ENCODE assay signal across 9 cellular contexts in the genomic region with DNA sequence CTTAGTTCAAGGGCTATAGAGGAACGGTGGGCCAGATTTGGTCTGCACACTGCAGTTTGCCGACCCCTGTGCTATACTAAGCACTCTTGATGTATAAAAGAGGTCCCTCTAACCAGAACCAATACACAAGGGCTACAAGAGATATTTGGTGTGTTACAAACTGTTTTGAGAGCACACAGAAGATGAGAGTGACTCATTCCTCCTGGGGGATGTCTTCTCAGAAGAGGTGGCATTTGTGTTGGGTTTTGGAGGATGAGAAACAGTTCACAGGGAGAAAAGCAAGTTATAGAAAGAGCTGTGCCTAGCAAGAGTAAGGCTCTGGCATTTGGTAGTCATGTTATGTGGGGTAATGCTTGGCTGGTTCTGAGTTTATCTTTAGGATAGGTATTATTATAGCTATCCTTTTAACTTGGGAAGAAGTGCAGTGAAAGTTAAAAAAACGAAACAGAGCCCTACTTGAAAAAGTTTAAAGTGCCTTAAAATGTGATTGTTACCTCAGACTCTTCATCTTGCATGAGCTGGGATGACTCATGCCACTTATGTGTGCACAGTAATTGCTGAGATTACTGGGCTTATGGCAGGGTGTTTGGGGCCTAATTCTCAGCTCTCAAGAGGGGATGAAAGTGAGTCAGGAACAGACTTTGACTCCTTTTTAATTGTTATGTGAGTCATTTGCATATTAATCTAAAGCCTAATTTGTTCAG.
DNase-seq lines count a peak whose midpoint lies in the region; ATAC-seq and TF ChIP-seq lines count a peak whose summit lies in the region.
"Had no signal": no experiment of that assay in that cellular context is flagged by ENCODE, and none has a peak within 500 bp of the region (broad histone marks: within the 10 kb centered on the region; RNA-seq: fewer than 3 reads in every experiment).

No MANE protein-coding gene starts in this region.

- H3K9ac ChIP-seq in mesenchymal stem cell (ENCODE audit: low read length) = peak overlapping the region; percentile 80

- H3K4me1 ChIP-seq in mesenchymal stem cell (ENCODE audit: control insufficient read depth, insufficient read depth, low read depth, low read length) = peaks cover 2% of the 10 kb centered on the region

- peak overlapping the region; percentile 59 for H3K27ac ChIP-seq in mesenchymal stem cell (ENCODE audit: low read length, poor library complexity, severe bottlenecking)

- peak; percentile 11 for DNase-seq in Calu3
- DNase-seq in activated CD4-positive, alpha-beta T cell treated with anti-CD3 and anti-CD28 coated beads, Interleukin-2, amount 10 ng/mL, durations not matched to agents 7 days and 5 days = no peak
- peak; percentile 83 for DNase-seq in mesenchymal stem cell
- no peak for DNase-seq in SKM-1 treated with dmso at 0.1 percent for 144 hours (lab: John Stamatoyannopoulos, UW; ENCODE audit: unreplicated experiment)
- no peak for DNase-seq in cortex of kidney (lab: John Stamatoyannopoulos, UW)
- no peak for DNase-seq in left lobe of liver (ENCODE audit: low spot score)

- no peak overlapping the region for H2BK5ac ChIP-seq in mesenchymal stem cell (ENCODE audit: low read depth, low read length, poor library complexity, severe bottlenecking)

- H3K79me1 ChIP-seq in mesenchymal stem cell (replicated peaks; ENCODE audit: low read length, poor library complexity, severe bottlenecking) = no peaks in the 10 kb centered on the region

- POLR2A ChIA-PET in activated CD4-positive, alpha-beta T cell treated with anti-CD3 and anti-CD28 coated beads, Interleukin-2, amount 10 ng/mL, durations not matched to agents 7 days and 5 days (lab: Charles Lee) = no interaction called here

- CTCF ChIA-PET in Calu3 (lab: Charles Lee) = interaction anchor here (0.8 kb wide), 1 partner anchor 11 kb away, joined by 3 read pairs; no protein-coding TSS in a partner anchor
- CTCF ChIA-PET in activated CD4-positive, alpha-beta T cell treated with anti-CD3 and anti-CD28 coated beads, Interleukin-2, amount 10 ng/mL, durations not matched to agents 7 days and 5 days (lab: Charles Lee) = no interaction called here

- peaks cover 9% of the 10 kb centered on the region for H3K4me1 Mint-ChIP-seq in Calu3 (ENCODE audit: low read depth, unreplicated experiment)
- H3K4me1 Mint-ChIP-seq in activated CD4-positive, alpha-beta T cell treated with anti-CD3 and anti-CD28 coated beads, Interleukin-2, amount 10 ng/mL, durations not matched to agents 7 days and 5 days = peaks cover 18% of the 10 kb centered on the region

- no peak for TF ChIP-seq CTCF in Calu3 (IDR thresholded peaks at IDR 0.05; ENCODE audit: unreplicated experiment)

- no peaks in the 10 kb centered on the region for H3K9me3 Mint-ChIP-seq in Calu3 (ENCODE audit: low read depth, unreplicated experiment)
- no peaks in the 10 kb centered on the region for H3K9me3 Mint-ChIP-seq in activated CD4-positive, alpha-beta T cell treated with anti-CD3 and anti-CD28 coated beads, Interleukin-2, amount 10 ng/mL, durations not matched to agents 7 days and 5 days

- 35% methylated on average over 3 of the region's 3 CpGs for WGBS in mesenchymal stem cell

- H3K4me3 ChIP-seq in mesenchymal stem cell (ENCODE audit: insufficient read depth in 1 of 2, low read depth in 1 of 2, low read length in 2 of 2) = peak overlapping the region in 1 of 2 experiments; percentile 72
- H3K4me3 ChIP-seq: skin epidermis had no signal

- peak overlapping the region; percentile 31 for H3K4me2 ChIP-seq in mesenchymal stem cell (ENCODE audit: low read length, poor library complexity, severe bottlenecking)

- no peak overlapping the region for H2BK120ac ChIP-seq in mesenchymal stem cell (ENCODE audit: low read depth, low read length)

- H3K27ac Mint-ChIP-seq in Calu3 (ENCODE audit: unreplicated experiment) = no peak overlapping the region
- H3K27ac Mint-ChIP-seq in activated CD4-positive, alpha-beta T cell treated with anti-CD3 and anti-CD28 coated beads, Interleukin-2, amount 10 ng/mL, durations not matched to agents 7 days and 5 days = peak overlapping the region; percentile 93

- no peak overlapping the region for H4K91ac ChIP-seq in mesenchymal stem cell (ENCODE audit: low read length)

- no TSS peak for BruUV-seq in Calu3 (replicated peaks; lab: Mats Ljungman, UMichigan)

- H3K14ac ChIP-seq in mesenchymal stem cell (ENCODE audit: low read length in 2 of 2) = no peak overlapping the region

- peak overlapping the region in 1 of 2 experiments; percentile 50 for H3K4ac ChIP-seq in mesenchymal stem cell (ENCODE audit: low read depth in 1 of 2, low read length in 2 of 2)

- no peaks in the 10 kb centered on the region for H3K9me3 ChIP-seq in mesenchymal stem cell (ENCODE audit: control insufficient read depth, low read length)

- H3K27me3 ChIP-seq in mesenchymal stem cell (ENCODE audit: control insufficient read depth in 1 of 2, insufficient read depth in 1 of 2, low read length in 2 of 2) = peaks cover 0 to 6% of the 10 kb centered on the region in 2 experiments

- no peaks in the 10 kb centered on the region for H3K27me3 Mint-ChIP-seq in Calu3 (ENCODE audit: unreplicated experiment)
- H3K27me3 Mint-ChIP-seq in activated CD4-positive, alpha-beta T cell treated with anti-CD3 and anti-CD28 coated beads, Interleukin-2, amount 10 ng/mL, durations not matched to agents 7 days and 5 days = peaks cover 3% of the 10 kb centered on the region

- H3K36me3 Mint-ChIP-seq in Calu3 (ENCODE audit: insufficient read depth, unreplicated experiment) = no peaks in the 10 kb centered on the region
- no peaks in the 10 kb centered on the region for H3K36me3 Mint-ChIP-seq in activated CD4-positive, alpha-beta T cell treated with anti-CD3 and anti-CD28 coated beads, Interleukin-2, amount 10 ng/mL, durations not matched to agents 7 days and 5 days (ENCODE audit: low read depth)

- no peak overlapping the region for H3K23ac ChIP-seq in mesenchymal stem cell (ENCODE audit: low read length in 2 of 2)

- H2BK15ac ChIP-seq in mesenchymal stem cell (ENCODE audit: low read depth, poor library complexity, severe bottlenecking) = no peak overlapping the region

- H2BK12ac ChIP-seq in mesenchymal stem cell (ENCODE audit: low read length in 2 of 2) = no peak overlapping the region

- ATAC-seq in HG03039 (IDR thresholded peaks at IDR 0.05; ENCODE audit: unreplicated experiment) (peak; percentile 50), left lobe of liver (no peak), GM18867 (IDR thresholded peaks at IDR 0.05; ENCODE audit: unreplicated experiment) (no peak)

- H3K18ac ChIP-seq in mesenchymal stem cell (ENCODE audit: low read depth in 1 of 2, low read length in 2 of 2) = peak overlapping the region in 1 of 2 experiments; percentile 72

- intact Hi-C loops in Calu3 (cut with micrococcal nuclease; ENCODE audit: unreplicated experiment) = no loop called here

- no peak overlapping the region for H4K8ac ChIP-seq in mesenchymal stem cell (ENCODE audit: low read length)

- peak overlapping the region; percentile 21 for H2AK5ac ChIP-seq in mesenchymal stem cell (ENCODE audit: low read length, severe bottlenecking)

- H3K36me3 ChIP-seq in mesenchymal stem cell (ENCODE audit: control insufficient read depth in 1 of 2, insufficient read depth in 2 of 2, low read depth in 1 of 2, low read length in 2 of 2) = no peaks in the 10 kb centered on the region

- no peak overlapping the region for H3K4me3 Mint-ChIP-seq in Calu3 (ENCODE audit: low read depth, unreplicated experiment)
- no peak overlapping the region for H3K4me3 Mint-ChIP-seq in activated CD4-positive, alpha-beta T cell treated with anti-CD3 and anti-CD28 coated beads, Interleukin-2, amount 10 ng/mL, durations not matched to agents 7 days and 5 days

- no peak overlapping the region for H2AFZ ChIP-seq in mesenchymal stem cell (ENCODE audit: low read depth, low read length)

Comparison
In these comparisons a context has a peak if more than half of its experiments do, and no peak if none do; other contexts are left out.
1. DNase-seq: peak in Calu3 (single experiment) and mesenchymal stem cell (single experiment); none in activated CD4-positive, alpha-beta T cell treated with anti-CD3 and anti-CD28 coated beads, Interleukin-2, amount 10 ng/mL, durations not matched to agents 7 days and 5 days (single experiment), SKM-1 treated with dmso at 0.1 percent for 144 hours (single experiment), cortex of kidney (single experiment) and left lobe of liver (single experiment).